In the genomic region with DNA sequence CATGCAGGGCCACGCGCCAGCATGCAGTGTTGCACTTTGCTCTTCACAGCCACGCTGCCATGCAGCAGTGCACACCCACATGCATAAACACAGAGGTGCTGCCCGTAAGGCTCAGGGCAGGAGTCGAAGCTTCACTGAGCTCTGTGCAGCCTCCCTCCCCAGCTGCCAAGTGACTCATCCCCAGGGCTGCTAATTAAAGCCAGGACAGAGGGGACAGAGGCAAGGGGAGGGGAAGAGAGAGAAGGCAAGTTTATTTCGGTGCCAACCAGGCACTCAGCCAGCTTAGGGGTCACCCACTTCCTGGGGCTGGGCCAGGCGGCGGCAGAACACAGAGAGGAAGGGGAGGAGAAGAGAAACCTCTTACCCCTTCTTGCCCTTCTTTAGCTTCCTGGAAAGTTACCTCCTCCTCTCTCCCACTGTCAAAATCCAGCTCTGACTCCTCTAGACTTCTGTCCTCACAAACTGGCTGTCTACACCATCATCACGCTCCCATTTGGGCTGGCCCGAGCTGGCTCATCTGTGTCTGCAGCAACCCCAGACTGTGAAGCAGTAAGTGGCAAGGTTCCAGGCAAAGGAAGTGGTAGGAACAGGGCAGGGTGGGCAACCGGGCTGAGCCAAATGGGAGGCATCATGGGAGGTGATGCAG, we compare ENCODE assay signal across 8 cellular contexts. TPM values are rescaled to one million over a fixed set of nuclear protein-coding genes. Genes with fewer than 3 reads are reported as not detected.
DNase-seq lines count a peak whose midpoint lies in the region; ATAC-seq and TF ChIP-seq lines count a peak whose summit lies in the region.

No MANE protein-coding gene starts in this region.

- H3K27me3 Mint-ChIP-seq in activated naive CD4-positive, alpha-beta T cell treated with anti-CD3 and anti-CD28 coated beads, Interleukin-2, amount 10 ng/mL, durations not matched to agents 7 days and 5 days = peaks cover 10% of the 10 kb centered on the region

- POLR2A ChIA-PET in OCI-LY7 (lab: Charles Lee) = interaction anchor here (0.6 kb wide), 1 partner anchor 42 kb away, joined by 4 read pairs; no protein-coding TSS in a partner anchor
- POLR2A ChIA-PET in GM10248 (lab: Yijun Ruan, JAX) = no interaction called here

- H3K9me3 ChIP-seq in OCI-LY7 (ENCODE audit: low read length) (no peaks in the 10 kb centered on the region), psoas muscle (no peaks in the 10 kb centered on the region)

- peaks cover 9% of the 10 kb centered on the region for H3K4me1 ChIP-seq in OCI-LY7 (ENCODE audit: insufficient read depth, low read length, poor library complexity, severe bottlenecking)
- peaks cover 8% of the 10 kb centered on the region for H3K4me1 ChIP-seq in psoas muscle

- TF ChIP-seq POLR2A in erythroblast (IDR thresholded peaks at IDR 0.05; ENCODE audit: low read length) = no peak

- peak overlapping the region; percentile 80 for H3K27ac Mint-ChIP-seq in activated naive CD4-positive, alpha-beta T cell treated with anti-CD3 and anti-CD28 coated beads, Interleukin-2, amount 10 ng/mL, durations not matched to agents 7 days and 5 days

- TF ChIP-seq CTCF in OCI-LY7 (conservative IDR thresholded peaks at IDR 0.05; ENCODE audit: low read length) (no peak), psoas muscle (IDR thresholded peaks at IDR 0.05) (no peak), GM10248 (IDR thresholded peaks at IDR 0.05; ENCODE audit: control extremely low read depth, extremely low read depth, low read depth, missing control alignments) (no peak)

- CTCF ChIA-PET in OCI-LY7 (lab: Charles Lee; ENCODE audit: unreplicated experiment) = no interaction called here
- CTCF ChIA-PET in activated naive CD4-positive, alpha-beta T cell treated with anti-CD3 and anti-CD28 coated beads, Interleukin-2, amount 10 ng/mL, durations not matched to agents 7 days and 5 days (lab: Charles Lee) = interaction anchor here (0.5 to 0.8 kb wide), 2 partner anchors 9 to 30 kb away, joined by 3 read pairs; no protein-coding TSS in a partner anchor
- CTCF ChIA-PET in GM10248 (lab: Yijun Ruan, JAX) = interaction anchor here (1.2 kb wide), 1 partner anchor 16 kb away, joined by 3 read pairs; no protein-coding TSS in a partner anchor

- peak; percentile 13 to 16 for DNase-seq in activated CD4-positive, alpha-beta T cell treated with anti-CD3 and anti-CD28 coated beads for 4 hours
- no peak for DNase-seq in activated CD4-positive, alpha-beta T cell treated with anti-CD3 and anti-CD28 coated beads, Interleukin-2, amount 50 U/mL, for 4 hours
- peak; percentile 18 for DNase-seq in OCI-LY7 (ENCODE audit: low spot score)
- peak; percentile 43 for DNase-seq in activated naive CD4-positive, alpha-beta T cell treated with anti-CD3 and anti-CD28 coated beads, Interleukin-2, amount 10 ng/mL, durations not matched to agents 7 days and 5 days
- DNase-seq in Right ventricle myocardium superior = peak; percentile 81
- DNase-seq in psoas muscle = peak; percentile 72 to 89
- no peak for DNase-seq in erythroblast (lab: John Stamatoyannopoulos, UW)
- no peak for DNase-seq in GM10248 (ENCODE audit: extremely low spot score)

- H3K36me3 Mint-ChIP-seq in activated naive CD4-positive, alpha-beta T cell treated with anti-CD3 and anti-CD28 coated beads, Interleukin-2, amount 10 ng/mL, durations not matched to agents 7 days and 5 days = no peaks in the 10 kb centered on the region

- no peak overlapping the region for H3K27ac ChIP-seq in OCI-LY7 (ENCODE audit: low read depth, low read length, poor library complexity, severe bottlenecking)
- H3K27ac ChIP-seq in psoas muscle = peak overlapping the region; percentile 62

- peak; percentile 81 for ATAC-seq in Right ventricle myocardium superior (ENCODE audit: poor library complexity)
- ATAC-seq in psoas muscle = peak; percentile 80 to 84 (median 80)

- H3K36me3 ChIP-seq in OCI-LY7 (ENCODE audit: insufficient read depth, low read length) (no peaks in the 10 kb centered on the region), psoas muscle (ENCODE audit: insufficient read depth in 1 of 2, low read depth in 1 of 2) (no peaks in the 10 kb centered on the region)

- H2AFZ ChIP-seq in OCI-LY7 (ENCODE audit: low read length) = peak overlapping the region; percentile 81; the same call in 1 of the 2 replicates

- WGBS in psoas muscle, 3 donors = 7 to 26% (median 15%) methylated on average over 8 to 11 of the region's 11 CpGs

- no peaks in the 10 kb centered on the region for H3K9me2 ChIP-seq in OCI-LY7 (ENCODE audit: insufficient read depth, low read length)

- H3K9me3 Mint-ChIP-seq in activated naive CD4-positive, alpha-beta T cell treated with anti-CD3 and anti-CD28 coated beads, Interleukin-2, amount 10 ng/mL, durations not matched to agents 7 days and 5 days = no peaks in the 10 kb centered on the region

- H4K20me1 ChIP-seq in OCI-LY7 (ENCODE audit: insufficient read depth, low read length) = no peaks in the 10 kb centered on the region

- H3K4me3 ChIP-seq in OCI-LY7 (ENCODE audit: low read depth, low read length, poor library complexity, severe bottlenecking) (no peak overlapping the region), psoas muscle (no peak overlapping the region)

- H3K79me2 ChIP-seq in OCI-LY7 (ENCODE audit: insufficient read depth, low read depth, low read length) = no peaks in the 10 kb centered on the region

- peak overlapping the region; percentile 69 for H3K4me3 Mint-ChIP-seq in activated naive CD4-positive, alpha-beta T cell treated with anti-CD3 and anti-CD28 coated beads, Interleukin-2, amount 10 ng/mL, durations not matched to agents 7 days and 5 days

- BruUV-seq in OCI-LY7 (replicated peaks; lab: Mats Ljungman, UMichigan) = no TSS peak

- H3K27me3 ChIP-seq in psoas muscle (ENCODE audit: insufficient read depth in 3 of 3, low read length in 2 of 3) = peaks cover 0 to 7% (median 0%) of the 10 kb centered on the region in 3 donors

- intact Hi-C loops in OCI-LY7 (cut with micrococcal nuclease; ENCODE audit: unreplicated experiment) = no loop called here
- intact Hi-C loops in Right ventricle myocardium superior (cut with DNase I) = no loop called here
- intact Hi-C loops in psoas muscle (cut with DNase I) = loop anchor here in 1 of 2 donors (10.0 kb wide), 1 partner anchor 147 kb away; a partner anchor contains a TSS

- peak overlapping the region; percentile 41; the same call in 1 of the 2 replicates for H3K4me2 ChIP-seq in OCI-LY7 (ENCODE audit: low read length)

- H3K4me1 Mint-ChIP-seq in activated naive CD4-positive, alpha-beta T cell treated with anti-CD3 and anti-CD28 coated beads, Interleukin-2, amount 10 ng/mL, durations not matched to agents 7 days and 5 days = peaks cover 35% of the 10 kb centered on the region

RNA-seq across cellular contexts. Expression of a gene that starts 6.2 kb away (rescaled TPM):
- total RNA-seq in OCI-LY7 (2014; rRNA removed; shearing (Covaris generic)) = not detected in 2 replicates
- total RNA-seq in OCI-LY7 (2022) (not detected in 2 replicates), Right ventricle myocardium superior (10.5 TPM), psoas muscle (10 to 100 TPM; 38.8 to 63.8 (median 47.5) TPM)
- 10 to 100 TPM in 2 of 3 donors, 1 to 10 TPM in 1; 8.2 to 41.5 (median 32.3) TPM for polyA plus RNA-seq in psoas muscle

Comparison
In these comparisons a context has a peak if more than half of its experiments do, and no peak if none do; other contexts are left out.
1. DNase-seq: peak in activated CD4-positive, alpha-beta T cell treated with anti-CD3 and anti-CD28 coated beads for 4 hours (2 of 2), OCI-LY7 (single experiment), activated naive CD4-positive, alpha-beta T cell treated with anti-CD3 and anti-CD28 coated beads, Interleukin-2, amount 10 ng/mL, durations not matched to agents 7 days and 5 days (single experiment), Right ventricle myocardium superior (single experiment) and psoas muscle (2 of 2); none in activated CD4-positive, alpha-beta T cell treated with anti-CD3 and anti-CD28 coated beads, Interleukin-2, amount 50 U/mL, for 4 hours (0 of 2), erythroblast (0 of 2) and GM10248 (single experiment).
2. RNA of a gene that starts 6.2 kb away (total RNA-seq): 38.8 to 63.8 TPM in psoas muscle and 10.5 TPM in Right ventricle myocardium superior (single experiment); not detected in OCI-LY7; every median in the first group is over 10 times any median in the second.